Comparison of ENCODE assay signal across 23 cellular contexts in genomic region chr3:168862466-168862865, GRCh38.
DNase-seq lines count a peak whose midpoint lies in the region; ATAC-seq, FAIRE-seq and TF ChIP-seq lines count a peak whose summit lies in the region.
"Had no signal": no experiment of that assay in that cellular context is flagged by ENCODE, and none has a peak within 500 bp of the region (broad histone marks: within the 10 kb centered on the region; RNA-seq: fewer than 3 reads in every experiment).

No MANE protein-coding gene starts in this region.

- no peaks in the 10 kb centered on the region for H3K4me1 ChIP-seq in upper lobe of right lung
- H3K4me1 ChIP-seq: Peyer's patch had no signal

- H3K27ac Mint-ChIP-seq in nephron, result peak overlapping the region; percentile 86 to 96 (median 92)
- H3K27ac Mint-ChIP-seq: CD4-positive, CD25-positive, alpha-beta regulatory T cell had no signal

- peak overlapping the region in 1 of 3 experiments; percentile 16 for H3K4me3 Mint-ChIP-seq in nephron
- H3K4me3 Mint-ChIP-seq: CD4-positive, CD25-positive, alpha-beta regulatory T cell had no signal

- H3K27ac ChIP-seq in upper lobe of right lung, result no peak overlapping the region
- H3K27ac ChIP-seq: BLaER1 had no signal

- ATAC-seq in HG03432 (IDR thresholded peaks at IDR 0.05; ENCODE audit: unreplicated experiment), result no peak
- no peak for ATAC-seq in upper lobe of right lung

- DNase-seq in ACHN (peak; percentile 50), RCC 7860 (ENCODE audit: low spot score) (no peak), kidney tubule cell (ENCODE audit: low spot score) (peak; percentile 63), hippocampal formation (lab: John Stamatoyannopoulos, UW) (no peak), HuH-7.5 (ENCODE audit: low spot score) (no peak), upper lobe of right lung (no peak)
- DNase-seq: CD4-positive, CD25-positive, alpha-beta regulatory T cell; Karpas-422; NCI-H1092 treated with DMSO at 0.1 percent for 48 hours; NCI-H1436 treated with DMSO at 0.1 percent for 48 hours; NCI-H1930; NCI-H446; NCI-H524 treated with DMSO at 0.1 percent for 48 hours; OCI-M1; SIG-M5; SK-N-SH had no signal

- TF ChIP-seq CTCF in nephron (IDR thresholded peaks at IDR 0.05; ENCODE audit: unreplicated experiment in 3 of 3) (no peak), upper lobe of right lung (IDR thresholded peaks at IDR 0.05) (no peak)

- intact Hi-C loops in upper lobe of right lung (cut with DNase I), result no loop called here

- no peak overlapping the region for H3K4me3 ChIP-seq in upper lobe of right lung
- H3K4me3 ChIP-seq: BLaER1, Peyer's patch had no signal

- peaks cover 35% of the 10 kb centered on the region for H3K4me1 Mint-ChIP-seq in nephron
- H3K4me1 Mint-ChIP-seq: CD4-positive, CD25-positive, alpha-beta regulatory T cell had no signal

- FAIRE-seq in RCC 7860 (lab: Jason Lieb, UNC), result peak; percentile 87
- FAIRE-seq: D721Med, G401.6, H54 had no signal

- peaks cover 3% of the 10 kb centered on the region for H3K27me3 Mint-ChIP-seq in nephron (ENCODE audit: low read depth)
- H3K27me3 Mint-ChIP-seq: CD4-positive, CD25-positive, alpha-beta regulatory T cell had no signal

- H3K9me3 ChIP-seq in upper lobe of right lung, result no peaks in the 10 kb centered on the region
- H3K9me3 ChIP-seq: Peyer's patch, SK-N-SH had no signal

- no peaks in the 10 kb centered on the region for H3K27me3 ChIP-seq in upper lobe of right lung
- H3K27me3 ChIP-seq: BLaER1, Peyer's patch had no signal

- H3K9me3 Mint-ChIP-seq in nephron, result no peaks in the 10 kb centered on the region

- H3K36me3 Mint-ChIP-seq in nephron (ENCODE audit: low read depth), result no peaks in the 10 kb centered on the region
- H3K36me3 Mint-ChIP-seq: CD4-positive, CD25-positive, alpha-beta regulatory T cell had no signal

- H3K36me3 ChIP-seq in upper lobe of right lung, result no peaks in the 10 kb centered on the region
- H3K36me3 ChIP-seq: BLaER1, Peyer's patch had no signal

- in situ Hi-C loops in ACHN (cut with HindIII; ENCODE audit: low pct_ligation_motif_present, low pct_unique_long_range_greater_than_20kb, low sequenced_read_pairs), result no loop called here

Comparison
In these comparisons a context has a peak if more than half of its experiments do, and no peak if none do; other contexts are left out.
1. DNase-seq: peak in ACHN (single experiment) and kidney tubule cell (single experiment); none in RCC 7860 (single experiment), hippocampal formation (0 of 2), HuH-7.5 (single experiment) and upper lobe of right lung (single experiment).